16 cellular contexts compared by ENCODE assay signal in the genomic region with DNA sequence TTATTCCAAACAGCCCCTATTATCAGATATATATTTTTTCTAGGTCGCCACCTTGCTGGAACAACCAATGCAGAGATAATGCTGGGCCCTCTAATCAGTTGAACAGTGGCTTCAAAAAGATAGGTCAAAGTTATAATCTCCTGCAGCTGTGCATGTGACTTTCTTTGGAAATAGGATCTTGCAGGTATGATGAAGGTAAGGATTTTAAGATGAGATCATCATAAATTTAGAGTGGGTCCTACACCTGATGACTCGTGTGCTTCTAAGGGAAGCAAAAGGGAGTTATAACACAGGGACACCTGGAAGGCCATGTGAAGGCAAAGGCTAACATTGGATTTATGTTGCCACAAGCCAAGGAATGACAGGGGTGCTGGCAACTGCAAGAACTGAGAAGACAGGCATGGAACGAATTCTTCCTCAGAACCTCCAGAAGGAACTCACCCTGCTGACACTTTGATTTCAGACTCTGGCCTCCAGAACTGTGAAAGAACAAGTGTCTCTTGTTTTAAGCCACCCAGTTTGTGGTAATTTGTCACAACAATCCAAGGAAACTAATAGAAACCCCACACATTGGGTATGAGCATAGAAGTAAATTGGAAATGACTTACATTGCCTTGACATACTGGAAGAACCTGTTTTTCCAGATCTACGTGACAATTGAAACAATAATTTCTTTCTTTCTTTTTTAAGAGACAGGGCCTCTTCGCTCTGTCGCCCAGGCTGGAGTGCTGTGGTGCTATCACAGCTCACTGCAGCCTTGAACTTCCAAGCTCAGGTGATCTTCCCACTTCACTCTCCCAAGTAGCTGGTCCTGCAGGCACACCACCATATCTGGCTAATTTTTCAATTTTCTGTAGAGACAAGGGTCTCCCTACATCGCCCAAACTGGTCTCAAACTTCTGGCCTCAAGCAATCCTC. TPM values are rescaled to one million over a fixed set of nuclear protein-coding genes. Genes with fewer than 3 reads are reported as not detected.
A peak's percentile ranks its signal among the peaks of the same experiment; 100 is the strongest.
DNase-seq lines count a peak whose midpoint lies in the region; ATAC-seq, FAIRE-seq and TF ChIP-seq lines count a peak whose summit lies in the region.
"Had no signal": no experiment of that assay in that cellular context is flagged by ENCODE, and none has a peak within 500 bp of the region (broad histone marks: within the 10 kb centered on the region; RNA-seq: fewer than 3 reads in every experiment).

No MANE protein-coding gene starts in this region.

- 49% methylated on average over 7 of the region's 7 CpGs for WGBS in GM12878 (ENCODE audit: insufficient coverage, insufficient replicate concordance, low lambda C conversion rate, missing lambda C conversion rate)

- no peaks in the 10 kb centered on the region for H3K4me1 ChIP-seq in GM12878 (ENCODE audit: control insufficient read depth, insufficient read depth, low read length)

- POLR2A ChIA-PET in GM12878 (lab: Charles Lee), result no interaction called here

- no peak overlapping the region for H3K27ac ChIP-seq in GM12878 (ENCODE audit: control insufficient read depth, insufficient read depth)

- ATAC-seq in GM12878 (no peak), left colon (peak; percentile 57), GM18517 (IDR thresholded peaks at IDR 0.05; ENCODE audit: unreplicated experiment) (no peak), GM18861 (IDR thresholded peaks at IDR 0.05; ENCODE audit: unreplicated experiment) (no peak)
- ATAC-seq: HepG2; Right ventricle myocardium inferior; stimulated activated naive B cell treated with anti-CD40 and anti-IgM and Interleukin-4, amounts not matched to agents 10 μg/mL and 1 μg/mL and 100 μg/mL, for 72 hours; T-cell had no signal

- H3K36me3 ChIP-seq in GM12878 (ENCODE audit: control insufficient read depth in 2 of 2, insufficient read depth in 2 of 2, low read length in 1 of 2), result no peaks in the 10 kb centered on the region

- no peaks in the 10 kb centered on the region for H4K20me1 ChIP-seq in GM12878 (ENCODE audit: control insufficient read depth, insufficient read depth)

- no peak overlapping the region for H3K9ac ChIP-seq in GM12878 (ENCODE audit: control insufficient read depth, insufficient read depth, low read length)

- BruUV-seq in GM12878 (replicated peaks; lab: Mats Ljungman, UMichigan), result no TSS peak

- CTCF ChIA-PET in GM12878 (lab: Yijun Ruan, JAX), result no interaction called here

- no peaks in the 10 kb centered on the region for H3K79me2 ChIP-seq in GM12878 (ENCODE audit: control insufficient read depth, insufficient read depth, low read length)

- in situ Hi-C loops in GM12878 (cut with MboI), result no loop called here

- no peak overlapping the region for H3K4me3 ChIP-seq in GM12878

- DNase-seq in SIG-M5 treated with dmso at 0.1 percent for 504 hours (lab: John Stamatoyannopoulos, UW; ENCODE audit: unreplicated experiment) (peak; percentile 4), SIG-M5 (lab: John Stamatoyannopoulos, UW) (no peak), GM12878 (ENCODE audit: low read depth, low spot score) (no peak), left colon (peak; percentile 29 to 36), NCI-H446 treated with DMSO at 0.1 percent for 48 hours (lab: John Stamatoyannopoulos, UW) (no peak), RKO (ENCODE audit: low spot score) (no peak)
- DNase-seq: activated CD4-positive, alpha-beta memory T cell treated with anti-CD3 and anti-CD28 coated beads, Interleukin-2, amount 10 ng/mL, durations not matched to agents 7 days and 5 days; activated naive CD4-positive, alpha-beta T cell treated with anti-CD3 and anti-CD28 coated beads, Interleukin-2, amount 50 U/mL, for 16 hours; activated T-cell treated with anti-CD3 and anti-CD28 coated beads, Interleukin-2, amount 50 U/mL, for 24 hours; NCI-H2171 treated with DMSO at 0.1 percent for 48 hours; stimulated activated naive B cell treated with anti-CD40 and anti-IgM and Interleukin-4, amounts not matched to agents 10 μg/mL and 1 μg/mL and 100 μg/mL, for 72 hours; T-cell had no signal

- no peak overlapping the region for H3K4me2 ChIP-seq in GM12878 (ENCODE audit: control insufficient read depth, insufficient read depth)

- SMC1A ChIA-PET in GM12878 (lab: Charles Lee; ENCODE audit: uncharacterized antibody, unreplicated experiment), result no interaction called here

- no peak for TF ChIP-seq CTCF in GM12878 (IDR thresholded peaks at IDR 0.05 in 2 of 3, conservative IDR thresholded peaks at IDR 0.05 in 1 of 3; ENCODE audit: control insufficient read depth in 2 of 3, extremely low read depth in 1 of 3, insufficient read depth in 1 of 3, low read depth in 3 of 3, low read length in 3 of 3)

- no peak for TF ChIP-seq POLR2A in GM12878 (IDR thresholded peaks at IDR 0.05; ENCODE audit: low read depth, low read length)

- no peaks in the 10 kb centered on the region for H3K27me3 ChIP-seq in GM12878 (replicated peaks in 1 of 2; ENCODE audit: control insufficient read depth in 2 of 2, insufficient read depth in 2 of 2, low read length in 1 of 2)

- no peak for TF ChIP-seq EP300 in GM12878 (IDR thresholded peaks at IDR 0.05; ENCODE audit: borderline replicate concordance in 1 of 2, control insufficient read depth in 1 of 2, low read depth in 2 of 2, low read length in 2 of 2)

- TF ChIP-seq RAD21 in GM12878 (IDR thresholded peaks at IDR 0.05; ENCODE audit: insufficient read depth, low read depth, low read length), result no peak

- peak; percentile 41 for FAIRE-seq in GM12878 (lab: Jason Lieb, UNC)
- FAIRE-seq: HepG2 had no signal

- RAD21 ChIA-PET in GM12878 (lab: Charles Lee; ENCODE audit: unreplicated experiment), result no interaction called here

- no peak overlapping the region for H2AFZ ChIP-seq in GM12878 (ENCODE audit: control insufficient read depth, low read depth, low read length)

- H3K9me3 ChIP-seq in GM12878 (replicated peaks; ENCODE audit: control insufficient read depth, insufficient read depth, low read length), result no peaks in the 10 kb centered on the region; the same call in 2 of the 3 replicates

- intact Hi-C loops in GM12878 (cut with micrococcal nuclease; ENCODE audit: unreplicated experiment) (no loop called here), left colon (cut with DNase I, micrococcal nuclease) (no loop called here)

TF ChIP-seq in GM12878, 131 proteins besides CTCF, POLR2A, EP300 and RAD21 (continues in another document):
- TF ChIP-seq KLF5 (IDR thresholded peaks at IDR 0.05; ENCODE audit: partially characterized antibody) (no peak), NFIC (IDR thresholded peaks at IDR 0.05; ENCODE audit: low read depth, low read length) (no peak), ASH2L (IDR thresholded peaks at IDR 0.05; ENCODE audit: borderline replicate concordance, low read depth) (no peak), TBL1XR1 (IDR thresholded peaks at IDR 0.05; ENCODE audit: low read depth, low read length) (no peak), GATAD2B (conservative IDR thresholded peaks at IDR 0.05; ENCODE audit: low read depth) (no peak), ZNF217 (IDR thresholded peaks at IDR 0.05) (no peak), BACH1 (IDR thresholded peaks at IDR 0.05; ENCODE audit: borderline replicate concordance) (no peak)
- TF ChIP-seq, protein P1, sequence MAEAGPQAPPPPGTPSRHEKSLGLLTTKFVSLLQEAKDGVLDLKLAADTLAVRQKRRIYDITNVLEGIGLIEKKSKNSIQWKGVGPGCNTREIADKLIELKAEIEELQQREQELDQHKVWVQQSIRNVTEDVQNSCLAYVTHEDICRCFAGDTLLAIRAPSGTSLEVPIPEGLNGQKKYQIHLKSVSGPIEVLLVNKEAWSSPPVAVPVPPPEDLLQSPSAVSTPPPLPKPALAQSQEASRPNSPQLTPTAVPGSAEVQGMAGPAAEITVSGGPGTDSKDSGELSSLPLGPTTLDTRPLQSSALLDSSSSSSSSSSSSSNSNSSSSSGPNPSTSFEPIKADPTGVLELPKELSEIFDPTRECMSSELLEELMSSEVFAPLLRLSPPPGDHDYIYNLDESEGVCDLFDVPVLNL (IDR thresholded peaks at IDR 0.05; ENCODE audit: low read depth, low read length), result no peak

RNA-seq across cellular contexts. Expression of a gene that starts 34.3 kb away (rescaled TPM):
- total RNA-seq in GM12878 (2013; cell fraction: nucleolus; rRNA removed), result 6.8 and 7.9 TPM in 2 replicates
- total RNA-seq in GM12878 (2014; rRNA removed), result 9.1 and 11.9 TPM in 2 replicates
- 4.0 TPM in 2 replicates for total RNA-seq in GM12878 (2014; rRNA removed; fragmentation: Illumina TruSeq; extraction: Trizol)
- total RNA-seq in GM12878 (2021), result 19.3 and 20.7 TPM in 2 replicates
- polyA plus RNA-seq in GM12878 (2011; ENCODE audit: low read depth), result 3.4 TPM
- 5.0 and 5.7 TPM in 2 replicates for polyA plus RNA-seq in GM12878 (2011; rRNA removed)
- 4.3 and 4.6 TPM in 2 replicates for polyA plus RNA-seq in GM12878 (2011; cell fraction: cytosol; rRNA removed)
- polyA plus RNA-seq in GM12878 (2011; cell fraction: nucleus; rRNA removed), result 4.0 and 5.7 TPM in 2 replicates
- 5.3 and 10.2 TPM in 2 replicates for polyA plus RNA-seq in GM12878 (2012)
- polyA plus RNA-seq in GM12878 (2014; fragmentation: Illumina TruSeq; extraction: Trizol), result 3.7 and 5.2 TPM in 2 replicates
- 1 to 10 TPM; 1.1 to 2.6 TPM for polyA plus RNA-seq in GM12878 (2014; fragmentation: Nextera tagmentation; extraction: Ambion mirVana)
- 9.4 and 10.7 TPM in 2 replicates for polyA plus RNA-seq in GM12878 (2014; rRNA removed)
- 1 to 10 TPM; 1.1 to 2.5 TPM for polyA plus RNA-seq in GM12878 (2016; fragmentation: Nextera tagmentation; extraction: Ambion mirVana)
- 1.5 and 1.9 TPM in 2 replicates for polyA minus RNA-seq in GM12878 (2011; rRNA and poly(A)+ RNA removed)
- polyA minus RNA-seq in GM12878 (2011; cell fraction: cytosol; rRNA and poly(A)+ RNA removed), result 2.7 and 4.3 TPM in 2 replicates
- 2.7 and 5.5 TPM in 2 replicates for polyA minus RNA-seq in GM12878 (2011; cell fraction: nucleus; rRNA and poly(A)+ RNA removed)
- 10 to 100 TPM; 25.4 to 27.1 TPM for total RNA-seq in left colon
- polyA plus RNA-seq: HepG2 had no signal

Comparison
In these comparisons a context has a peak if more than half of its experiments do, and no peak if none do; other contexts are left out.
1. DNase-seq: peak in SIG-M5 treated with dmso at 0.1 percent for 504 hours (single experiment) and left colon (2 of 2); none in SIG-M5 (single experiment), GM12878 (single experiment), NCI-H446 treated with DMSO at 0.1 percent for 48 hours (single experiment) and RKO (single experiment).